9 cellular contexts compared by ENCODE assay signal in genomic region chr16:8936421-8936820, GRCh38. TPM values are rescaled to one million over a fixed set of nuclear protein-coding genes. Genes with fewer than 3 reads are reported as not detected.
DNase-seq lines count a peak whose midpoint lies in the region; ATAC-seq, FAIRE-seq and TF ChIP-seq lines count a peak whose summit lies in the region.
"Had no signal": no experiment of that assay in that cellular context is flagged by ENCODE, and none has a peak within 500 bp of the region (broad histone marks: within the 10 kb centered on the region; RNA-seq: fewer than 3 reads in every experiment).

No MANE protein-coding gene starts in this region.

- peaks cover 58% of the 10 kb centered on the region for H4K20me1 ChIP-seq in SU-DHL-6 (ENCODE audit: low read depth, low read length)
- H4K20me1 ChIP-seq in keratinocyte (ENCODE audit: control insufficient read depth, extremely low read depth, insufficient read depth, low read length) = peaks cover 75% of the 10 kb centered on the region

- peak overlapping the region; percentile 2 to 49 (median 26) for H3K27ac Mint-ChIP-seq in CD4-positive, alpha-beta memory T cell
- H3K27ac Mint-ChIP-seq in activated naive CD8-positive, alpha-beta T cell treated with anti-CD3 and anti-CD28 coated beads for 36 hours = peak overlapping the region; percentile 43

- H3K9me3 ChIP-seq in CD4-positive, alpha-beta memory T cell (ENCODE audit: control insufficient read depth in 1 of 2, low read length in 2 of 2) = no peaks in the 10 kb centered on the region
- no peaks in the 10 kb centered on the region for H3K9me3 ChIP-seq in SU-DHL-6 (ENCODE audit: insufficient read depth, low read length)
- H3K9me3 ChIP-seq in keratinocyte (ENCODE audit: control insufficient read depth, low read depth, low read length) = no peaks in the 10 kb centered on the region
- H3K9me3 ChIP-seq: SJSA1 had no signal

- no peak overlapping the region for H3K4me3 ChIP-seq in CD4-positive, alpha-beta memory T cell (ENCODE audit: low read length in 2 of 2)
- H3K4me3 ChIP-seq in SU-DHL-6 (ENCODE audit: insufficient read depth, low read length, poor library complexity, severe bottlenecking) = no peak overlapping the region
- no peak overlapping the region for H3K4me3 ChIP-seq in keratinocyte (ENCODE audit: control insufficient read depth in 2 of 3, extremely low read depth in 1 of 3, insufficient read depth in 2 of 3, low read depth in 1 of 3, low read length in 3 of 3)
- H3K4me3 ChIP-seq: SJSA1 had no signal

- H3K4me1 Mint-ChIP-seq in CD4-positive, alpha-beta memory T cell = peaks cover 70 to 89% (median 79%) of the 10 kb centered on the region in 4 donors
- peaks cover 80% of the 10 kb centered on the region for H3K4me1 Mint-ChIP-seq in activated naive CD8-positive, alpha-beta T cell treated with anti-CD3 and anti-CD28 coated beads for 36 hours

- intact Hi-C loops in CD4-positive, alpha-beta memory T cell (cut with micrococcal nuclease) = loop anchor here (1.0 to 10.0 kb wide), 4 partner anchors 26 to 198 kb away; no protein-coding TSS in a partner anchor

- no peaks in the 10 kb centered on the region for H3K27me3 ChIP-seq in CD4-positive, alpha-beta memory T cell (ENCODE audit: insufficient read depth, low read length)
- no peaks in the 10 kb centered on the region for H3K27me3 ChIP-seq in SU-DHL-6 (ENCODE audit: low read length)
- H3K27me3 ChIP-seq in keratinocyte (ENCODE audit: control insufficient read depth, extremely low read depth, insufficient read depth, low read length) = no peaks in the 10 kb centered on the region
- H3K27me3 ChIP-seq: SJSA1 had no signal

- peak; percentile 87 for ATAC-seq in GM19043 (IDR thresholded peaks at IDR 0.05; ENCODE audit: low read depth, unreplicated experiment)
- peak; percentile 91 for ATAC-seq in HG03354 (IDR thresholded peaks at IDR 0.05; ENCODE audit: poor library complexity, severe bottlenecking, unreplicated experiment)

- H3K79me2 ChIP-seq in SU-DHL-6 (ENCODE audit: insufficient read depth, low read length) = peaks cover 100% of the 10 kb centered on the region
- peaks cover 99% of the 10 kb centered on the region for H3K79me2 ChIP-seq in keratinocyte (ENCODE audit: control insufficient read depth, insufficient read depth, low read length)

- H3K27me3 Mint-ChIP-seq in CD4-positive, alpha-beta memory T cell = no peaks in the 10 kb centered on the region
- no peaks in the 10 kb centered on the region for H3K27me3 Mint-ChIP-seq in activated naive CD8-positive, alpha-beta T cell treated with anti-CD3 and anti-CD28 coated beads for 36 hours

- peak; percentile 58 to 82 (median 66) for DNase-seq in CD4-positive, alpha-beta memory T cell
- peak; percentile 79 for DNase-seq in activated naive CD8-positive, alpha-beta T cell treated with anti-CD3 and anti-CD28 coated beads for 36 hours
- DNase-seq in keratinocyte (ENCODE audit: low read depth, low spot score) = peak; percentile 17
- DNase-seq in stimulated activated CD8-positive, alpha-beta memory T cell treated with anti-CD3 and anti-CD28 coated beads, Interleukin-15, amount 100 ng/mL, for 24 hours (ENCODE audit: low read depth) = peak; percentile 34
- no peak for DNase-seq in 8988T

- CTCF ChIA-PET in CD4-positive, alpha-beta memory T cell (lab: Charles Lee; ENCODE audit: partially characterized antibody) = interaction anchor here (0.6 to 6.1 kb wide), 35 partner anchors 8 to 369 kb away, joined by 3 to 70 read pairs (median 4); partner anchors contain the start of genes CARHSP1 and HAPSTR1

- H3K9me2 ChIP-seq in SU-DHL-6 (replicated peaks; ENCODE audit: insufficient read depth, low read length) = no peaks in the 10 kb centered on the region

- peak overlapping the region; percentile 38 for H3K4me2 ChIP-seq in SU-DHL-6 (ENCODE audit: low read depth, low read length, poor library complexity, severe bottlenecking)
- no peak overlapping the region for H3K4me2 ChIP-seq in keratinocyte (ENCODE audit: control insufficient read depth, extremely low read depth, insufficient read depth, low read depth, low read length)

- POLR2A ChIA-PET in CD4-positive, alpha-beta memory T cell (lab: Charles Lee; ENCODE audit: partially characterized antibody) = interaction anchor here (0.9 to 1.5 kb wide), 2 partner anchors 13 to 27 kb away, joined by 5 to 11 read pairs; partner anchors contain the start of gene USP7

- dilution Hi-C loops in keratinocyte (cut with MboI; ENCODE audit: extremely low pct_ligation_motif_present, low sequenced_read_pairs) = loop anchor here (25.0 kb wide), 1 partner anchor 176 kb away; no protein-coding TSS in a partner anchor

- peaks cover 9% of the 10 kb centered on the region for H3K9me1 ChIP-seq in keratinocyte (ENCODE audit: control insufficient read depth, extremely low read depth, insufficient read depth, low read length)

- H3F3A ChIP-seq in SU-DHL-6 (ENCODE audit: insufficient read depth) = peaks cover 27% of the 10 kb centered on the region

- no peaks in the 10 kb centered on the region for H3K36me3 ChIP-seq in CD4-positive, alpha-beta memory T cell (ENCODE audit: insufficient read depth, low read length)
- H3K36me3 ChIP-seq in SU-DHL-6 (ENCODE audit: low read length) (no peaks in the 10 kb centered on the region), keratinocyte (ENCODE audit: control insufficient read depth in 2 of 2, extremely low read depth in 1 of 2, insufficient read depth in 2 of 2, low read length in 2 of 2) (no peaks in the 10 kb centered on the region)

- H3K9ac ChIP-seq in SU-DHL-6 (ENCODE audit: low read length) (0 out of 2 replicates have a peak overlapping the region, but pooled peaks have one; percentile 1), keratinocyte (ENCODE audit: control insufficient read depth, extremely low read depth, insufficient read depth, low read length) (no peak overlapping the region)

- peak; percentile 85 for FAIRE-seq in keratinocyte (lab: Jason Lieb, UNC)

- peaks cover 0 to 4% of the 10 kb centered on the region in 2 donors for H3K36me3 Mint-ChIP-seq in CD4-positive, alpha-beta memory T cell
- H3K36me3 Mint-ChIP-seq in activated naive CD8-positive, alpha-beta T cell treated with anti-CD3 and anti-CD28 coated beads for 36 hours = peaks cover 10% of the 10 kb centered on the region

- H2AFZ ChIP-seq in SU-DHL-6 (ENCODE audit: low read depth, low read length, severe bottlenecking) (no peak overlapping the region), keratinocyte (ENCODE audit: control insufficient read depth, low read length) (no peak overlapping the region)

- peak overlapping the region in 4 of 8 donors; percentile 39 to 62 (median 48) for H3K4me3 Mint-ChIP-seq in CD4-positive, alpha-beta memory T cell
- H3K4me3 Mint-ChIP-seq in activated naive CD8-positive, alpha-beta T cell treated with anti-CD3 and anti-CD28 coated beads for 36 hours = peak overlapping the region; percentile 34

- H3K27ac ChIP-seq in CD4-positive, alpha-beta memory T cell (ENCODE audit: low read depth, low read length) = no peak overlapping the region
- H3K27ac ChIP-seq in SU-DHL-6 (ENCODE audit: low read depth, low read length) = peak overlapping the region; percentile 56
- no peak overlapping the region for H3K27ac ChIP-seq in keratinocyte (ENCODE audit: control insufficient read depth, insufficient read depth, low read length)
- H3K27ac ChIP-seq: SJSA1 had no signal

- TF ChIP-seq CTCF in SU-DHL-6 (IDR thresholded peaks at IDR 0.05; ENCODE audit: insufficient read depth, low read length, poor library complexity, severe bottlenecking) = peak; percentile 47
- TF ChIP-seq CTCF in keratinocyte (optimal IDR thresholded peaks at IDR 0.05 in 1 of 3, IDR thresholded peaks at IDR 0.05 in 1 of 3, conservative IDR thresholded peaks at IDR 0.05 in 1 of 3; ENCODE audit: extremely low read depth in 1 of 3, insufficient read depth in 2 of 3, low read length in 3 of 3) = peak; percentile 70 to 82 (median 78)

- no peaks in the 10 kb centered on the region for H3K9me3 Mint-ChIP-seq in CD4-positive, alpha-beta memory T cell
- H3K9me3 Mint-ChIP-seq in activated naive CD8-positive, alpha-beta T cell treated with anti-CD3 and anti-CD28 coated beads for 36 hours = no peaks in the 10 kb centered on the region

- H3K4me1 ChIP-seq in CD4-positive, alpha-beta memory T cell (ENCODE audit: insufficient read depth, low read length) = peaks cover 76% of the 10 kb centered on the region
- peaks cover 17% of the 10 kb centered on the region for H3K4me1 ChIP-seq in keratinocyte (ENCODE audit: control insufficient read depth, extremely low read depth, insufficient read depth, low read length)
- H3K4me1 ChIP-seq: SJSA1 had no signal

RNA-seq across cellular contexts. Expression of gene USP7, which starts 27.3 kb away (rescaled TPM):
- total RNA-seq in CD4-positive, alpha-beta memory T cell = 100 to 1,000 TPM; 194 to 206 TPM
- polyA plus RNA-seq in CD4-positive, alpha-beta memory T cell = 10 to 100 TPM in 1 of 2 donors, 1 to 10 TPM in 1; 4.8 to 17.8 TPM
- 100 to 1,000 TPM; 167 to 175 TPM for total RNA-seq in activated naive CD8-positive, alpha-beta T cell treated with anti-CD3 and anti-CD28 coated beads for 36 hours
- polyA plus RNA-seq in keratinocyte = 25.4 to 63.4 TPM (median 36.5 TPM) in 3 replicates
- 80.1 TPM for polyA plus RNA-seq in keratinocyte (2011; ENCODE audit: low read depth)
- polyA plus RNA-seq in keratinocyte (2011; cell fraction: cytosol; rRNA removed) = 15.9 and 22.6 TPM in 2 replicates
- polyA plus RNA-seq in keratinocyte (2011; cell fraction: nucleus; rRNA removed) = 50.5 and 57.7 TPM in 2 replicates
- 46.9 and 73.6 TPM in 2 replicates for polyA plus RNA-seq in keratinocyte (2012; ENCODE audit: low replicate concordance)
- 83.1 to 405 TPM (median 130 TPM) in 3 replicates for polyA minus RNA-seq in keratinocyte
- polyA minus RNA-seq in keratinocyte (2011; cell fraction: cytosol; rRNA and poly(A)+ RNA removed) = 13.6 TPM
- polyA minus RNA-seq in keratinocyte (2011; cell fraction: nucleus; rRNA and poly(A)+ RNA removed) = 48.7 and 98.8 TPM in 2 replicates

RNA-seq across cellular contexts. Expression of gene LITAFD, which starts 54.3 kb away (rescaled TPM):
- total RNA-seq in CD4-positive, alpha-beta memory T cell = not detected
- polyA plus RNA-seq in CD4-positive, alpha-beta memory T cell = not detected
- not detected for total RNA-seq in activated naive CD8-positive, alpha-beta T cell treated with anti-CD3 and anti-CD28 coated beads for 36 hours
- polyA plus RNA-seq in keratinocyte = not detected in 3 replicates
- not detected for polyA plus RNA-seq in keratinocyte (2011; ENCODE audit: low read depth)
- not detected in 2 replicates for polyA plus RNA-seq in keratinocyte (2011; cell fraction: cytosol; rRNA removed)
- polyA plus RNA-seq in keratinocyte (2011; cell fraction: nucleus; rRNA removed) = not detected in 2 replicates
- polyA plus RNA-seq in keratinocyte (2012; ENCODE audit: low replicate concordance) = not detected in 2 replicates
- not detected in 3 replicates for polyA minus RNA-seq in keratinocyte
- polyA minus RNA-seq in keratinocyte (2011; cell fraction: cytosol; rRNA and poly(A)+ RNA removed) = not detected
- polyA minus RNA-seq in keratinocyte (2011; cell fraction: nucleus; rRNA and poly(A)+ RNA removed) = not detected in 2 replicates
- total RNA-seq: SJSA1 had no signal
